ENCODE assay signal across 18 cellular contexts in the genomic region with DNA sequence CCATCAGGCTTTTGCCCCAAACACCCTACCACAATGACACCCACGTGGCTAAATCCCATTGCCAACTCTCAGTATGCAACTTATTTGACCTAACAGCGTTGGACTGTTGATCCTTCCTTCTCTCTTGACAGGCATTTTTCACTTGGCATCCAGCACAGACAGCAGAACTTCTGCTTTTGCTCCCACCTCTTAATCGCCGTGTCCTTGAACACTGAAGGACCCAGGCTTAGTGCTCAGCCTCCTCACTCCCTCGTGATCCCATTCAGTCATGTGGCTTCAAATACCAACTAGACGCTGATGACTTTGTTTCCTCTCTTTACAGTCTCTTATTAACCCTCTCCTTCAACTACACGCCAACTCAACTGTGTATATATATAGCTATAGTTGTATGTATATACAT. TPM values are rescaled to one million over a fixed set of nuclear protein-coding genes. Genes with fewer than 3 reads are reported as not detected.
DNase-seq lines count a peak whose midpoint lies in the region; ATAC-seq, FAIRE-seq and TF ChIP-seq lines count a peak whose summit lies in the region.
"Had no signal": no experiment of that assay in that cellular context is flagged by ENCODE, and none has a peak within 500 bp of the region (broad histone marks: within the 10 kb centered on the region; RNA-seq: fewer than 3 reads in every experiment).

No MANE protein-coding gene starts in this region.

- H3K36me3 ChIP-seq in heart left ventricle = no peaks in the 10 kb centered on the region
- H3K36me3 ChIP-seq in GM12878 (ENCODE audit: control insufficient read depth in 2 of 2, insufficient read depth in 2 of 2, low read length in 1 of 2) = no peaks in the 10 kb centered on the region
- H3K36me3 ChIP-seq in vagina = no peaks in the 10 kb centered on the region

- no TSS peak for BruUV-seq in GM12878 (replicated peaks; lab: Mats Ljungman, UMichigan)

- CTCF ChIA-PET in GM12878 (lab: Yijun Ruan, JAX) = interaction anchor here (1.4 kb wide), 1 partner anchor 31 kb away, joined by 3 read pairs; no protein-coding TSS in a partner anchor

- SMC1A ChIA-PET in GM12878 (lab: Charles Lee; ENCODE audit: uncharacterized antibody, unreplicated experiment) = no interaction called here

- H3K4me3 ChIP-seq in heart left ventricle (no peak overlapping the region), GM12878 (no peak overlapping the region), vagina (no peak overlapping the region)
- H3K4me3 ChIP-seq: HAP-1 had no signal

- H3K9ac ChIP-seq in GM12878 (ENCODE audit: control insufficient read depth, insufficient read depth, low read length) = no peak overlapping the region

- in situ Hi-C loops in GM12878 (cut with MboI) = no loop called here

- no peak overlapping the region for H3K4me2 ChIP-seq in GM12878 (ENCODE audit: control insufficient read depth, insufficient read depth)

- H3K4me1 ChIP-seq in heart left ventricle (peaks cover 0 to 19% (median 13%) of the 10 kb centered on the region in 12 donors), GM12878 (ENCODE audit: control insufficient read depth, insufficient read depth, low read length) (no peaks in the 10 kb centered on the region), vagina (peaks cover 16% of the 10 kb centered on the region)

- no peaks in the 10 kb centered on the region for H3K27me3 ChIP-seq in heart left ventricle
- H3K27me3 ChIP-seq in GM12878 (replicated peaks in 1 of 2; ENCODE audit: control insufficient read depth in 2 of 2, insufficient read depth in 2 of 2, low read length in 1 of 2) = no peaks in the 10 kb centered on the region
- no peaks in the 10 kb centered on the region for H3K27me3 ChIP-seq in vagina

- intact Hi-C loops in cardiac septum (cut with DNase I) = loop anchor here (5.0 kb wide), 1 partner anchor 48 kb away; the partner anchor contains the start of gene GPER1
- intact Hi-C loops in heart left ventricle (cut with DNase I) = loop anchor here in 3 of 10 donors (5.0 to 10.0 kb wide), 2 partner anchors 48 to 140 kb away; partner anchors contain the start of gene GPER1 (in 2 of the 3)
- intact Hi-C loops in GM12878 (cut with micrococcal nuclease; ENCODE audit: unreplicated experiment) = loop anchor here (5.0 kb wide), 1 partner anchor 48 kb away; the partner anchor contains the start of gene GPER1
- intact Hi-C loops in vagina (cut with DNase I) = no loop called here

- peaks cover 12% of the 10 kb centered on the region for H3K79me2 ChIP-seq in GM12878 (ENCODE audit: control insufficient read depth, insufficient read depth, low read length)

- no peak for TF ChIP-seq RAD21 in GM12878 (IDR thresholded peaks at IDR 0.05; ENCODE audit: insufficient read depth, low read depth, low read length)

- RAD21 ChIA-PET in GM12878 (lab: Charles Lee; ENCODE audit: unreplicated experiment) = no interaction called here

- POLR2A ChIA-PET in GM12878 (lab: Charles Lee) = interaction anchor here (0.8 kb wide), 1 partner anchor 17 kb away, joined by 3 read pairs; no protein-coding TSS in a partner anchor

- no peak overlapping the region for H3K27ac ChIP-seq in heart left ventricle
- H3K27ac ChIP-seq in GM12878 (ENCODE audit: control insufficient read depth, insufficient read depth) = no peak overlapping the region
- H3K27ac ChIP-seq in vagina = no peak overlapping the region

- no peak for TF ChIP-seq EP300 in GM12878 (IDR thresholded peaks at IDR 0.05; ENCODE audit: borderline replicate concordance in 1 of 2, control insufficient read depth in 1 of 2, low read depth in 2 of 2, low read length in 2 of 2)

- no peak for TF ChIP-seq POLR2A in heart left ventricle (IDR thresholded peaks at IDR 0.05)
- TF ChIP-seq POLR2A in GM12878 (IDR thresholded peaks at IDR 0.05; ENCODE audit: low read depth, low read length) = no peak
- no peak for TF ChIP-seq POLR2A in vagina (IDR thresholded peaks at IDR 0.05)

- FAIRE-seq in GM12878 (lab: Jason Lieb, UNC) (peak; percentile 65), urothelium cell line (lab: Jason Lieb, UNC) (peak; percentile 73)
- FAIRE-seq: HepG2 had no signal

- DNase-seq in cardiac septum (ENCODE audit: low spot score) = peak; percentile 26
- no peak for DNase-seq in heart left ventricle
- peak; percentile 12 to 16 for DNase-seq in Kasumi-1 (lab: John Stamatoyannopoulos, UW)
- no peak for DNase-seq in GM12878 (ENCODE audit: low read depth, low spot score)
- no peak for DNase-seq in urothelium cell line (ENCODE audit: low spot score)
- no peak for DNase-seq in vagina (ENCODE audit: extremely low spot score in 2 of 2)
- DNase-seq in SW 1271 (lab: John Stamatoyannopoulos, UW) = no peak
- DNase-seq: CD4-positive, CD25-positive, alpha-beta regulatory T cell; COR-L47; DMS 273 treated with DMSO at 0.1 percent for 48 hours; KG1; NCI-H1092; NCI-H1436 treated with DMSO at 0.1 percent for 48 hours; NCI-H2081; NK-92 treated with Interleukin-12 subunit alpha and Interleukin-12 subunit beta, amount 100 ng/mL, for 24 hours had no signal

- WGBS in heart left ventricle, 4 donors = 56 to 68% (median 60%) methylated on average over 7 of the region's 7 CpGs
- 92% methylated on average over 7 of the region's 7 CpGs for WGBS in GM12878 (ENCODE audit: insufficient coverage, insufficient replicate concordance, low lambda C conversion rate, missing lambda C conversion rate)

- ATAC-seq in heart left ventricle (no peak), GM12878 (no peak)
- ATAC-seq: HepG2, Right ventricle myocardium inferior had no signal

- H2AFZ ChIP-seq in GM12878 (ENCODE audit: control insufficient read depth, low read depth, low read length) = no peak overlapping the region

- H3K9me3 ChIP-seq in heart left ventricle (peaks cover 0 to 14% (median 0%) of the 10 kb centered on the region in 12 donors), GM12878 (replicated peaks; ENCODE audit: control insufficient read depth, insufficient read depth, low read length) (no peaks in the 10 kb centered on the region; the same call in 2 of the 3 replicates), vagina (no peaks in the 10 kb centered on the region)

- H4K20me1 ChIP-seq in GM12878 (ENCODE audit: control insufficient read depth, insufficient read depth) = no peaks in the 10 kb centered on the region

- TF ChIP-seq CTCF in heart left ventricle (IDR thresholded peaks at IDR 0.05) (no peak), GM12878 (IDR thresholded peaks at IDR 0.05 in 2 of 3, conservative IDR thresholded peaks at IDR 0.05 in 1 of 3; ENCODE audit: control insufficient read depth in 2 of 3, extremely low read depth in 1 of 3, insufficient read depth in 1 of 3, low read depth in 3 of 3, low read length in 3 of 3) (no peak), vagina (IDR thresholded peaks at IDR 0.05) (no peak)

TF ChIP-seq in GM12878, 131 proteins besides CTCF, POLR2A, EP300 and RAD21:
- TF ChIP-seq HDGF (IDR thresholded peaks at IDR 0.05) = no peak
- TF ChIP-seq BRCA1 (IDR thresholded peaks at IDR 0.05; ENCODE audit: low read depth, low read length) = no peak
- TF ChIP-seq CHD4 (IDR thresholded peaks at IDR 0.05) = no peak
- no peak for TF ChIP-seq KLF5 (IDR thresholded peaks at IDR 0.05; ENCODE audit: partially characterized antibody)
- no peak for TF ChIP-seq ZBED1 (IDR thresholded peaks at IDR 0.05; ENCODE audit: borderline replicate concordance)

RNA-seq across cellular contexts. Expression of gene ZFAND2A, which starts 25.0 kb away (rescaled TPM):
- total RNA-seq in cardiac septum (8.8 TPM), heart left ventricle (10 to 100 TPM in 3 of 9 donors, 1 to 10 TPM in 6; 5.6 to 13.7 (median 9.0) TPM), GM12878 (2014; rRNA removed) (15.4 and 19.4 TPM in 2 replicates), GM12878 (2014; rRNA removed; fragmentation: Illumina TruSeq; extraction: Trizol) (16.0 and 17.6 TPM in 2 replicates), GM12878 (2021) (14.8 and 16.7 TPM in 2 replicates), vagina (30.9 TPM)
- polyA plus RNA-seq in heart left ventricle (10 to 100 TPM; 16.7 to 25.6 TPM), GM12878 (2011; rRNA removed) (30.8 and 32.5 TPM in 2 replicates), GM12878 (2014; fragmentation: Illumina TruSeq; extraction: Trizol) (14.1 and 17.2 TPM in 2 replicates), GM12878 (2014; fragmentation: Nextera tagmentation; extraction: Ambion mirVana) (10 to 100 TPM; 34.9 to 39.9 TPM), GM12878 (2014; rRNA removed) (19.8 and 23.1 TPM in 2 replicates), GM12878 (2016; fragmentation: Nextera tagmentation; extraction: Ambion mirVana) (10 to 100 TPM; 21.7 to 23.1 TPM)
- total RNA-seq in GM12878 (2013; cell fraction: nucleolus; rRNA removed) = 22.3 and 26.6 TPM in 2 replicates
- polyA plus RNA-seq in GM12878 (2011; ENCODE audit: low read depth) = 28.4 TPM
- polyA plus RNA-seq in GM12878 (2011; cell fraction: cytosol; rRNA removed) = 27.5 TPM in 2 replicates
- polyA plus RNA-seq in GM12878 (2011; cell fraction: nucleus; rRNA removed) = 22.1 and 26.6 TPM in 2 replicates
- 28.4 and 35.3 TPM in 2 replicates for polyA plus RNA-seq in GM12878 (2012)
- polyA minus RNA-seq in GM12878 (2011; rRNA and poly(A)+ RNA removed) = 12.7 and 16.2 TPM in 2 replicates
- 5.8 and 9.6 TPM in 2 replicates for polyA minus RNA-seq in GM12878 (2011; cell fraction: cytosol; rRNA and poly(A)+ RNA removed)
- polyA minus RNA-seq in GM12878 (2011; cell fraction: nucleus; rRNA and poly(A)+ RNA removed) = 15.6 and 20.4 TPM in 2 replicates

RNA-seq across cellular contexts. Expression of gene GPER1, which starts 47.0 kb away (rescaled TPM):
- total RNA-seq in cardiac septum = 2.9 TPM
- 1 to 10 TPM; 1.4 to 8.8 (median 3.0) TPM for total RNA-seq in heart left ventricle
- polyA plus RNA-seq in heart left ventricle = 1 to 10 TPM; 1.8 to 2.8 TPM
- 22.4 and 23.1 TPM in 2 replicates for total RNA-seq in GM12878 (2013; cell fraction: nucleolus; rRNA removed)
- 5.3 and 5.5 TPM in 2 replicates for total RNA-seq in GM12878 (2014; rRNA removed)
- 1.8 and 2.2 TPM in 2 replicates for total RNA-seq in GM12878 (2014; rRNA removed; fragmentation: Illumina TruSeq; extraction: Trizol)
- total RNA-seq in GM12878 (2021) = 6.3 and 7.7 TPM in 2 replicates
- 3.5 TPM for polyA plus RNA-seq in GM12878 (2011; ENCODE audit: low read depth)
- polyA plus RNA-seq in GM12878 (2011; rRNA removed) = 1.3 and 1.9 TPM in 2 replicates
- polyA plus RNA-seq in GM12878 (2011; cell fraction: cytosol; rRNA removed) = 3.7 and 5.1 TPM in 2 replicates
- polyA plus RNA-seq in GM12878 (2011; cell fraction: nucleus; rRNA removed) = 7.0 and 10.0 TPM in 2 replicates
- polyA plus RNA-seq in GM12878 (2012) = 8.0 and 8.4 TPM in 2 replicates
- polyA plus RNA-seq in GM12878 (2014; fragmentation: Illumina TruSeq; extraction: Trizol) = 0.73 and 1.4 TPM in 2 replicates
- under 1 TPM; 0.03 to 0.73 TPM for polyA plus RNA-seq in GM12878 (2014; fragmentation: Nextera tagmentation; extraction: Ambion mirVana)
- polyA plus RNA-seq in GM12878 (2014; rRNA removed) = 6.5 TPM in 2 replicates
- 1 to 10 TPM; 3.0 to 5.2 TPM for polyA plus RNA-seq in GM12878 (2016; fragmentation: Nextera tagmentation; extraction: Ambion mirVana)
- 3.1 and 5.3 TPM in 2 replicates for polyA minus RNA-seq in GM12878 (2011; rRNA and poly(A)+ RNA removed)
- 2.1 and 2.3 TPM in 2 replicates for polyA minus RNA-seq in GM12878 (2011; cell fraction: cytosol; rRNA and poly(A)+ RNA removed)
- 0.96 and 1.5 TPM in 2 replicates for polyA minus RNA-seq in GM12878 (2011; cell fraction: nucleus; rRNA and poly(A)+ RNA removed)
- 8.3 TPM for total RNA-seq in vagina
- total RNA-seq: CD4-positive, CD25-positive, alpha-beta regulatory T cell had no signal

Comparison
In these comparisons a context has a peak if more than half of its experiments do, and no peak if none do; other contexts are left out.
1. DNase-seq: peak in cardiac septum (single experiment) and Kasumi-1 (2 of 2); none in heart left ventricle (0 of 5), GM12878 (single experiment), urothelium cell line (single experiment), vagina (0 of 2) and SW 1271 (0 of 2).